In genomic region chr1:112439592-112439991, GRCh38 we compare ENCODE assay signal across 31 cellular contexts. TPM values are rescaled to one million over a fixed set of nuclear protein-coding genes. Genes with fewer than 3 reads are reported as not detected.
DNase-seq lines count a peak whose midpoint lies in the region; ATAC-seq, FAIRE-seq and TF ChIP-seq lines count a peak whose summit lies in the region.
"Had no signal": no experiment of that assay in that cellular context is flagged by ENCODE, and none has a peak within 500 bp of the region (broad histone marks: within the 10 kb centered on the region; RNA-seq: fewer than 3 reads in every experiment).

No MANE protein-coding gene starts in this region.

- no peak for FAIRE-seq in GM19239 (lab: Jason Lieb, UNC)
- FAIRE-seq: A549, GM12891, pancreas had no signal

- intact Hi-C loops in heart left ventricle (cut with DNase I) (loop anchor here in 3 of 10 donors (2.0 to 5.0 kb wide), 3 partner anchors 42 to 47 kb away; partner anchors contain the start of gene CTTNBP2NL (in 1 of the 3)), Right ventricle myocardium inferior (cut with DNase I) (no loop called here), vagina (cut with DNase I) (no loop called here)

- TF ChIP-seq POLR2A in heart left ventricle (IDR thresholded peaks at IDR 0.05) (peak in 1 of 2 donors; percentile 28), vagina (IDR thresholded peaks at IDR 0.05) (no peak)

- H3K9me3 ChIP-seq in heart left ventricle (peaks cover 0 to 2% (median 0%) of the 10 kb centered on the region in 12 donors), right atrium auricular region (no peaks in the 10 kb centered on the region), vagina (no peaks in the 10 kb centered on the region)
- H3K9me3 ChIP-seq: A549, mucosa of descending colon, pancreas, thoracic aorta had no signal

- H3K27me3 ChIP-seq in heart left ventricle = no peaks in the 10 kb centered on the region
- H3K27me3 ChIP-seq in right atrium auricular region = no peaks in the 10 kb centered on the region
- H3K27me3 ChIP-seq in rectal smooth muscle tissue (ENCODE audit: control insufficient read depth, insufficient read depth, low read length) = no peaks in the 10 kb centered on the region
- no peaks in the 10 kb centered on the region for H3K27me3 ChIP-seq in vagina
- H3K27me3 ChIP-seq: foreskin keratinocyte, pancreas had no signal

- peak in 3 of 5 donors; percentile 20 to 29 (median 28) for DNase-seq in heart left ventricle
- DNase-seq in Right ventricle myocardium inferior (ENCODE audit: missing footprints) = no peak
- no peak for DNase-seq in right atrium auricular region (ENCODE audit: low spot score)
- DNase-seq in vagina (ENCODE audit: extremely low spot score in 2 of 2) = no peak
- DNase-seq in GM19239 (ENCODE audit: insufficient read length, low spot score) = no peak
- no peak for DNase-seq in NCI-H2171 (lab: John Stamatoyannopoulos, UW)
- DNase-seq: activated CD4-positive, alpha-beta T cell treated with anti-CD3 and anti-CD28 coated beads for 48 hours; activated naive CD8-positive, alpha-beta T cell treated with anti-CD3 and anti-CD28 coated beads, Interleukin-2, amount 50 U/mL, for 24 hours; activated T-cell treated with anti-CD3 and anti-CD28 coated beads, Interleukin-2, amount 50 U/mL, for 24 hours; CD8-positive, alpha-beta T cell; effector CD4-positive, alpha-beta T cell; erythroblast; foreskin keratinocyte; GM23248; Karpas-422; mucosa of descending colon; NCI-H1436; NCI-H2081 treated with DMSO at 0.1 percent for 48 hours; NCI-H345; NCI-H748 treated with DMSO at 0.1 percent for 48 hours; pancreas; stimulated activated CD4-positive, alpha-beta T cell treated with anti-CD3 and anti-CD28 coated beads, Interleukin-15, amount 100 ng/mL, for 24 hours; stimulated activated naive B cell treated with anti-CD40 and anti-IgM and Interleukin-4, amounts not matched to agents 10 μg/mL and 1 μg/mL and 100 μg/mL, for 72 hours; T-helper 17 cell; WERI-Rb-1 had no signal

- H3K27ac ChIP-seq in heart left ventricle = peak overlapping the region; percentile 56 to 75 (median 66)
- H3K27ac ChIP-seq in right atrium auricular region = peak overlapping the region; percentile 36 to 57
- peak overlapping the region; percentile 12 for H3K27ac ChIP-seq in rectal smooth muscle tissue (ENCODE audit: low read depth, low read length)
- H3K27ac ChIP-seq in vagina = peak overlapping the region; percentile 8
- H3K27ac ChIP-seq: A549, foreskin keratinocyte, GM23248, pancreas, thoracic aorta, WERI-Rb-1 had no signal

- ATAC-seq in heart left ventricle (peak; percentile 19 to 75 (median 66)), Right ventricle myocardium inferior (no peak), GM18498 (IDR thresholded peaks at IDR 0.05; ENCODE audit: unreplicated experiment) (no peak)
- ATAC-seq: A549; activated naive CD8-positive, alpha-beta T cell treated with anti-CD3 and anti-CD28 coated beads, Interleukin-2, amount 50 U/mL, for 24 hours; CD8-positive, alpha-beta T cell; foreskin keratinocyte; mucosa of descending colon; pancreas; sciatic nerve; stimulated activated naive B cell treated with anti-CD40 and anti-IgM and Interleukin-4, amounts not matched to agents 10 μg/mL and 1 μg/mL and 100 μg/mL, for 72 hours; T-helper 17 cell had no signal

- H3K4me3 ChIP-seq in heart left ventricle = no peak overlapping the region
- H3K4me3 ChIP-seq in right atrium auricular region = no peak overlapping the region
- H3K4me3 ChIP-seq in rectal smooth muscle tissue (ENCODE audit: low read length) = no peak overlapping the region
- no peak overlapping the region for H3K4me3 ChIP-seq in vagina
- H3K4me3 ChIP-seq: A549, GM23248, mucosa of descending colon, pancreas, thoracic aorta had no signal

- TF ChIP-seq CTCF in heart left ventricle (IDR thresholded peaks at IDR 0.05) (no peak), right atrium auricular region (IDR thresholded peaks at IDR 0.05) (no peak), vagina (IDR thresholded peaks at IDR 0.05) (no peak)

- H3K9ac ChIP-seq in rectal smooth muscle tissue (ENCODE audit: low read length) = no peak overlapping the region
- H3K9ac ChIP-seq: GM23248 had no signal

- H3K4me1 ChIP-seq in heart left ventricle (peaks cover 0 to 58% (median 38%) of the 10 kb centered on the region in 12 donors), right atrium auricular region (peaks cover 0 to 35% of the 10 kb centered on the region in 2 donors), rectal smooth muscle tissue (ENCODE audit: control insufficient read depth, insufficient read depth, low read length) (peaks cover 8% of the 10 kb centered on the region), vagina (peaks cover 12% of the 10 kb centered on the region)
- H3K4me1 ChIP-seq: pancreas had no signal

- WGBS in heart left ventricle, 4 donors = 50 to 59% (median 55%) methylated on average over 2 of the region's 2 CpGs

- H3K36me3 ChIP-seq in heart left ventricle (peaks cover 0 to 12% (median 0%) of the 10 kb centered on the region in 9 donors), right atrium auricular region (no peaks in the 10 kb centered on the region), rectal smooth muscle tissue (ENCODE audit: control insufficient read depth, insufficient read depth, low read length) (no peaks in the 10 kb centered on the region), vagina (peaks cover 0 to 5% of the 10 kb centered on the region in 2 donors)
- H3K36me3 ChIP-seq: pancreas, thoracic aorta had no signal

RNA-seq across cellular contexts. Expression of gene CTTNBP2NL, which starts 43.6 kb away (rescaled TPM):
- total RNA-seq in heart left ventricle (10 to 100 TPM in 8 of 9 donors, 1 to 10 TPM in 1; 9.3 to 22.8 (median 14.7) TPM), Right ventricle myocardium inferior (12.5 TPM), right atrium auricular region (10 to 100 TPM; 10.2 to 13.4 TPM), vagina (24.8 TPM)
- polyA plus RNA-seq in heart left ventricle = 1 to 10 TPM; 4.6 to 6.5 TPM
- total RNA-seq: CD8-positive, alpha-beta T cell had no signal

Comparison
In these comparisons a context has a peak if more than half of its experiments do, and no peak if none do; other contexts are left out.
1. ATAC-seq: peak in heart left ventricle (4 of 4); none in Right ventricle myocardium inferior (single experiment) and GM18498 (single experiment).
2. DNase-seq: peak in heart left ventricle (3 of 5); none in Right ventricle myocardium inferior (single experiment), right atrium auricular region (single experiment), vagina (0 of 2), GM19239 (single experiment) and NCI-H2171 (single experiment).
3. H3K27ac ChIP-seq: peak in every context shown above with its lines; median percentile 66 in heart left ventricle; 46 in right atrium auricular region; 12 in rectal smooth muscle tissue; 8 in vagina.